Comparison of ENCODE assay signal across 9 cellular contexts in genomic region chr2:68196120-68196716, GRCh38. TPM values are rescaled to one million over a fixed set of nuclear protein-coding genes. Genes with fewer than 3 reads are reported as not detected.
DNase-seq lines count a peak whose midpoint lies in the region; ATAC-seq and TF ChIP-seq lines count a peak whose summit lies in the region.
"Had no signal": no experiment of that assay in that cellular context is flagged by ENCODE, and none has a peak within 500 bp of the region (broad histone marks: within the 10 kb centered on the region; RNA-seq: fewer than 3 reads in every experiment).

No MANE protein-coding gene starts in this region.

- no peak overlapping the region for H3K4me3 ChIP-seq in gastroesophageal sphincter
- no peak overlapping the region for H3K4me3 ChIP-seq in spleen
- H3K4me3 ChIP-seq: SJSA1 had no signal

- TF ChIP-seq CTCF in gastroesophageal sphincter (IDR thresholded peaks at IDR 0.05) (peak in 2 of 4 experiments; percentile 74 to 79), spleen (IDR thresholded peaks at IDR 0.05 in 8 of 11, conservative IDR thresholded peaks at IDR 0.05 in 3 of 11) (peak in 9 of 11 experiments; percentile 17 to 83 (median 63))

- H3K4me1 Mint-ChIP-seq in activated CD8-positive, alpha-beta T cell treated with anti-CD3 and anti-CD28 coated beads, Interleukin-2, amount 10 ng/mL, durations not matched to agents 7 days and 5 days (ENCODE audit: low read depth), result peaks cover 13% of the 10 kb centered on the region

- WGBS in gastroesophageal sphincter (ENCODE audit: low coverage in 1 of 2), 2 donors, result 32 to 91% methylated on average over 4 of the region's 4 CpGs
- 44 to 69% (median 50%) methylated on average over 4 of the region's 4 CpGs for WGBS in spleen, 5 donors

- peaks cover 3% of the 10 kb centered on the region for H3K36me3 Mint-ChIP-seq in activated CD8-positive, alpha-beta T cell treated with anti-CD3 and anti-CD28 coated beads, Interleukin-2, amount 10 ng/mL, durations not matched to agents 7 days and 5 days (ENCODE audit: low read depth)

- TF ChIP-seq EP300 in gastroesophageal sphincter (IDR thresholded peaks at IDR 0.05), result no peak

- no peak for ATAC-seq in activated CD8-positive, alpha-beta T cell treated with anti-CD3 and anti-CD28 coated beads, Interleukin-2, amount 10 ng/mL, durations not matched to agents 7 days and 5 days
- peak; percentile 25 for ATAC-seq in gastroesophageal sphincter
- no peak for ATAC-seq in GM18861 (IDR thresholded peaks at IDR 0.05; ENCODE audit: unreplicated experiment)
- no peak for ATAC-seq in GM18870 (IDR thresholded peaks at IDR 0.05; ENCODE audit: unreplicated experiment)

- no peaks in the 10 kb centered on the region for H3K9me3 Mint-ChIP-seq in activated CD8-positive, alpha-beta T cell treated with anti-CD3 and anti-CD28 coated beads, Interleukin-2, amount 10 ng/mL, durations not matched to agents 7 days and 5 days (ENCODE audit: insufficient read depth)

- H3K27me3 Mint-ChIP-seq in activated CD8-positive, alpha-beta T cell treated with anti-CD3 and anti-CD28 coated beads, Interleukin-2, amount 10 ng/mL, durations not matched to agents 7 days and 5 days (ENCODE audit: low read depth), result no peaks in the 10 kb centered on the region

- H3K4me1 ChIP-seq in gastroesophageal sphincter, result peaks cover 0 to 68% (median 16%) of the 10 kb centered on the region in 3 donors
- peaks cover 16 to 95% (median 58%) of the 10 kb centered on the region in 6 donors for H3K4me1 ChIP-seq in spleen

- POLR2A ChIA-PET in activated CD8-positive, alpha-beta T cell treated with anti-CD3 and anti-CD28 coated beads, Interleukin-2, amount 10 ng/mL, durations not matched to agents 7 days and 5 days (lab: Charles Lee), result no interaction called here

- H3K4me3 Mint-ChIP-seq in activated CD8-positive, alpha-beta T cell treated with anti-CD3 and anti-CD28 coated beads, Interleukin-2, amount 10 ng/mL, durations not matched to agents 7 days and 5 days, result no peak overlapping the region

- H3K9me3 ChIP-seq in gastroesophageal sphincter, result no peaks in the 10 kb centered on the region
- no peaks in the 10 kb centered on the region for H3K9me3 ChIP-seq in spleen
- H3K9me3 ChIP-seq: SJSA1 had no signal

- H3K27ac ChIP-seq in gastroesophageal sphincter (no peak overlapping the region), spleen (peak overlapping the region in 1 of 8 donors; percentile 0)
- H3K27ac ChIP-seq: SJSA1 had no signal

- H3K36me3 ChIP-seq in gastroesophageal sphincter, result no peaks in the 10 kb centered on the region
- H3K36me3 ChIP-seq in spleen, result no peaks in the 10 kb centered on the region
- H3K36me3 ChIP-seq: SJSA1 had no signal

- CTCF ChIA-PET in activated CD8-positive, alpha-beta T cell treated with anti-CD3 and anti-CD28 coated beads, Interleukin-2, amount 10 ng/mL, durations not matched to agents 7 days and 5 days (lab: Charles Lee), result interaction anchor here (0.7 to 6.4 kb wide), 32 partner anchors 9 to 245 kb away, joined by 3 to 41 read pairs (median 4); partner anchors contain the start of genes C1D and PPP3R1

- H3K27me3 ChIP-seq in gastroesophageal sphincter, result no peaks in the 10 kb centered on the region
- H3K27me3 ChIP-seq in spleen (replicated peaks in 1 of 7), result no peaks in the 10 kb centered on the region
- H3K27me3 ChIP-seq: SJSA1 had no signal

- H3K27ac Mint-ChIP-seq in activated CD8-positive, alpha-beta T cell treated with anti-CD3 and anti-CD28 coated beads, Interleukin-2, amount 10 ng/mL, durations not matched to agents 7 days and 5 days, result no peak overlapping the region

- TF ChIP-seq POLR2A in gastroesophageal sphincter (IDR thresholded peaks at IDR 0.05) (no peak), spleen (IDR thresholded peaks at IDR 0.05) (no peak)

- peak; percentile 80 for DNase-seq in ELR (ENCODE audit: low read depth)
- peak; percentile 15 for DNase-seq in MV-4-11 (lab: John Stamatoyannopoulos, UW)
- peak; percentile 55 for DNase-seq in activated CD8-positive, alpha-beta T cell treated with anti-CD3 and anti-CD28 coated beads, Interleukin-2, amount 10 ng/mL, durations not matched to agents 7 days and 5 days
- DNase-seq in spleen, result no peak
- no peak for DNase-seq in GM19240 (ENCODE audit: insufficient read length, low spot score)

- intact Hi-C loops in spleen (cut with DNase I; ENCODE audit: low total_unique reads), result loop anchor here (10.0 kb wide), 1 partner anchor 49 kb away; no protein-coding TSS in a partner anchor

RNA-seq across cellular contexts. Expression of gene PNO1, which starts 38.5 kb away (rescaled TPM):
- total RNA-seq in activated CD8-positive, alpha-beta T cell treated with anti-CD3 and anti-CD28 coated beads, Interleukin-2, amount 10 ng/mL, durations not matched to agents 7 days and 5 days, result 10 to 100 TPM; 12.3 to 13.3 TPM
- total RNA-seq in gastroesophageal sphincter (10 to 100 TPM; 11.7 to 25.3 (median 19.3) TPM), spleen (10 to 100 TPM in 6 of 7 donors, 1 to 10 TPM in 1; 8.4 to 13.5 (median 10.9) TPM)
- 10 to 100 TPM in 1 of 3 donors, 1 to 10 TPM in 2; 5.4 to 11.2 (median 8.4) TPM for polyA plus RNA-seq in spleen

RNA-seq across cellular contexts. Expression of gene PPP3R1, which starts 56.1 kb away (rescaled TPM):
- total RNA-seq in activated CD8-positive, alpha-beta T cell treated with anti-CD3 and anti-CD28 coated beads, Interleukin-2, amount 10 ng/mL, durations not matched to agents 7 days and 5 days, result 10 to 100 TPM; 67.6 to 71.8 TPM
- total RNA-seq in gastroesophageal sphincter (10 to 100 TPM; 23.8 to 31.6 (median 29.9) TPM), spleen (10 to 100 TPM; 55.2 to 78.2 (median 69.8) TPM)
- 10 to 100 TPM; 13.7 to 26.2 (median 18.8) TPM for polyA plus RNA-seq in spleen

Comparison
In these comparisons a context has a peak if more than half of its experiments do, and no peak if none do; other contexts are left out.
1. DNase-seq: peak in ELR (single experiment), MV-4-11 (single experiment) and activated CD8-positive, alpha-beta T cell treated with anti-CD3 and anti-CD28 coated beads, Interleukin-2, amount 10 ng/mL, durations not matched to agents 7 days and 5 days (single experiment); none in spleen (single experiment) and GM19240 (single experiment).